Comparison of ENCODE assay signal across 15 cellular contexts in the genomic region with DNA sequence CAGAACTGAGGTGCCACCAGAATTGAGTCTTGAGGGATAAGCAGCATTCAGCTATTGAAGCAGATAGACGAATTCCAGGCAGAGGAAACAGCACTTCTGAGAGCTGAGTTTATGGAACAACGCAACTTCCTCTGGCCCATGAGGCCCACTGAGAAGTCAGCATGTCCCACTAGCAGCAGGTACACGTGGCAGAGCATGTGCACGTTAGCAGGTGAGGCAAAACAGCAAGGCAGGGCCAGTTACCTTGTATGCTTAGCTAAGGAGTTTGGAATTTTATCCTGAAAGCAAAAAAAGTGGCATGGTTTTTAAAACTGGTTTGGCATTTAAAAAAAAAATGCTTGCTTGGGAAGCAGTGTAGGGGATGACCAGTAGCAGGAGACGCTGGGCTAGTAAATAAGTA.
"Had no signal": no experiment of that assay in that cellular context is flagged by ENCODE, and none has a peak within 500 bp of the region (broad histone marks: within the 10 kb centered on the region; RNA-seq: fewer than 3 reads in every experiment).

No MANE protein-coding gene starts in this region.

- H3K9me3 Mint-ChIP-seq: activated B cell treated with CpG ODN at 0.5 μM for 24 hours; activated CD4-positive, alpha-beta T cell treated with anti-CD3 and anti-CD28 coated beads, Interleukin-2, amount 10 ng/mL, durations not matched to agents 7 days and 5 days; activated T-helper 2 cell treated with anti-CD3 and anti-CD28 coated beads, Interferon-gamma antibody, Interleukin-2, Interleukin-4, amounts not matched to agents 10 μg/mL and 5 μg/mL and 100 μg/mL, durations not matched to agents 14 hours and 24 hours and 36 hours; immature natural killer cell; T-cell had no signal

- H3K27ac Mint-ChIP-seq: activated CD4-positive, alpha-beta T cell treated with anti-CD3 and anti-CD28 coated beads, Interleukin-2, amount 10 ng/mL, durations not matched to agents 7 days and 5 days; activated T-helper 2 cell treated with anti-CD3 and anti-CD28 coated beads, Interferon-gamma antibody, Interleukin-2, Interleukin-4, amounts not matched to agents 10 μg/mL and 5 μg/mL and 100 μg/mL, durations not matched to agents 14 hours and 24 hours and 36 hours; T-cell had no signal

- H3K27me3 ChIP-seq: tibial nerve had no signal

- H3K36me3 ChIP-seq: tibial nerve had no signal

- H3K27me3 Mint-ChIP-seq: activated B cell treated with CpG ODN at 0.5 μM for 24 hours; activated CD4-positive, alpha-beta T cell treated with anti-CD3 and anti-CD28 coated beads, Interleukin-2, amount 10 ng/mL, durations not matched to agents 7 days and 5 days; brain; naive thymus-derived CD4-positive, alpha-beta T cell; T-cell had no signal

- H3K9me3 ChIP-seq: tibial nerve had no signal

- DNase-seq: activated B cell treated with CpG ODN at 0.5 μM for 24 hours; activated CD4-positive, alpha-beta T cell treated with anti-CD3 and anti-CD28 coated beads, Interleukin-2, amount 10 ng/mL, durations not matched to agents 7 days and 5 days; activated naive CD4-positive, alpha-beta T cell treated with anti-CD3 and anti-CD28 coated beads, Interleukin-2, amount 50 U/mL, for 16 hours; activated T-cell treated with anti-CD3 and anti-CD28 coated beads for 4 hours; cerebellar nuclear complex; immature natural killer cell; naive thymus-derived CD4-positive, alpha-beta T cell; nucleus accumbens; stimulated activated CD4-positive, alpha-beta T cell treated with anti-CD3 and anti-CD28 coated beads, Interleukin-2, amount 100 ng/mL, for 48 hours; T-cell had no signal

- ATAC-seq: esophagus mucosa; naive thymus-derived CD4-positive, alpha-beta T cell; T-cell had no signal

- H3K4me3 ChIP-seq: tibial nerve had no signal

- H3K4me3 Mint-ChIP-seq: activated B cell treated with CpG ODN at 0.5 μM for 24 hours; activated CD4-positive, alpha-beta T cell treated with anti-CD3 and anti-CD28 coated beads, Interleukin-2, amount 10 ng/mL, durations not matched to agents 7 days and 5 days; brain; immature natural killer cell; naive thymus-derived CD4-positive, alpha-beta T cell; T-cell had no signal

- FAIRE-seq: endometrium had no signal
